Comparison of ENCODE assay signal across 19 cellular contexts in the genomic region with DNA sequence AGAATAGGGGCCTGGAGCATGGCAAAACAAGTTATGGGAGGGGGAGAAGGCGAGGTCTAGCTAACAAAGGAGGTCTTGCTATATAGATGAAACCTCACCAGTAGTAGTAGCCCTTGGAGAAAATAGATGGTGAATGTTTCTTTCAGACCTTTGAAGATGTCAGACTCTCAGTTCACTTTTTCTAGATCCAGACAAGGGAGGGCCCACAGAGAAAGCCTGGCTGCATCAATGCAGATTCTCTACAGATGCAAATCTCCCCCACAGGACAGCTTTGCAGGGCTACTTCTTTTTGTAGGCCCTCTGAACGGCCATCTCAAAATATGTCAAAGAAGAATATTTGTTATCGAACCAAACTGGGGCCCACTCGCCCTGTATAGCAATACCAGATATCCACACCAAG.
A peak's percentile ranks its signal among the peaks of the same experiment; 100 is the strongest.
DNase-seq lines count a peak whose midpoint lies in the region; ATAC-seq and TF ChIP-seq lines count a peak whose summit lies in the region.
"Had no signal": no experiment of that assay in that cellular context is flagged by ENCODE, and none has a peak within 500 bp of the region (broad histone marks: within the 10 kb centered on the region; RNA-seq: fewer than 3 reads in every experiment).

No MANE protein-coding gene starts in this region.

- TF ChIP-seq CTCF in heart left ventricle (IDR thresholded peaks at IDR 0.05) (no peak), neural progenitor cell (IDR thresholded peaks at IDR 0.05) (no peak)

- H3K27ac ChIP-seq in iPS-20b (ENCODE audit: low read length) (peak overlapping the region; percentile 90), heart left ventricle (no peak overlapping the region), neural progenitor cell (no peak overlapping the region)
- H3K27ac ChIP-seq: SJSA1 had no signal

- H3K4me3 ChIP-seq in iPS-20b (ENCODE audit: low read length) = no peak overlapping the region
- no peak overlapping the region for H3K4me3 ChIP-seq in heart left ventricle
- no peak overlapping the region for H3K4me3 ChIP-seq in neural progenitor cell
- H3K4me3 ChIP-seq: SJSA1 had no signal

- H3K9me3 Mint-ChIP-seq in neural progenitor cell = no peaks in the 10 kb centered on the region

- H3K9me3 ChIP-seq in iPS-20b (ENCODE audit: insufficient read depth, low read depth, low read length) = no peaks in the 10 kb centered on the region
- H3K9me3 ChIP-seq in heart left ventricle = no peaks in the 10 kb centered on the region
- H3K9me3 ChIP-seq in neural progenitor cell (ENCODE audit: low read depth) = no peaks in the 10 kb centered on the region
- H3K9me3 ChIP-seq: SJSA1 had no signal

- H3K9ac ChIP-seq in iPS-20b (ENCODE audit: low read depth, low read length) = peak overlapping the region; percentile 5; the same call in 1 of the 2 replicates
- no peak overlapping the region for H3K9ac ChIP-seq in neural progenitor cell

- intact Hi-C loops in heart left ventricle (cut with DNase I) (no loop called here), left ventricle myocardium superior (cut with micrococcal nuclease) (no loop called here)

- peaks cover 31% of the 10 kb centered on the region for H4K20me1 ChIP-seq in neural progenitor cell (ENCODE audit: low read depth)

- H3K4me1 ChIP-seq in iPS-20b (ENCODE audit: insufficient read depth, low read length) = peaks cover 18% of the 10 kb centered on the region
- no peaks in the 10 kb centered on the region for H3K4me1 ChIP-seq in heart left ventricle
- H3K4me1 ChIP-seq in neural progenitor cell = peaks cover 12% of the 10 kb centered on the region
- H3K4me1 ChIP-seq: SJSA1 had no signal

- TF ChIP-seq POLR2A in heart left ventricle (IDR thresholded peaks at IDR 0.05) = no peak

- H3K36me3 ChIP-seq in iPS-20b (ENCODE audit: insufficient read depth, low read depth, low read length) (no peaks in the 10 kb centered on the region), heart left ventricle (no peaks in the 10 kb centered on the region), neural progenitor cell (no peaks in the 10 kb centered on the region)
- H3K36me3 ChIP-seq: SJSA1 had no signal

- H3K27me3 ChIP-seq in iPS-20b (ENCODE audit: insufficient read depth, low read length) (no peaks in the 10 kb centered on the region), heart left ventricle (no peaks in the 10 kb centered on the region), neural progenitor cell (no peaks in the 10 kb centered on the region)
- H3K27me3 ChIP-seq: SJSA1 had no signal

- H3K27me3 Mint-ChIP-seq in neural progenitor cell (ENCODE audit: insufficient read depth, low read depth) = no peaks in the 10 kb centered on the region

- H3F3A ChIP-seq in neural progenitor cell (ENCODE audit: low read depth) = peaks cover 9% of the 10 kb centered on the region

- H3K4me3 Mint-ChIP-seq in neural progenitor cell = no peak overlapping the region

- no peak overlapping the region for H3K4me2 ChIP-seq in neural progenitor cell

- DNase-seq in heart left ventricle (no peak), NCI-H1417 (lab: John Stamatoyannopoulos, UW) (no peak), left ventricle myocardium superior (no peak), neural progenitor cell (ENCODE audit: low spot score) (no peak)
- DNase-seq: C1 segment of cervical spinal cord, DMS153, HCEC 1CT, Karpas-422, MM.1S, NCI-H1105 treated with DMSO at 0.1 percent for 48 hours, NCI-H2029 treated with DMSO at 0.1 percent for 48 hours, NCI-H524, RPMI8226, SW 1271 had no signal

- 74 to 83% (median 77%) methylated on average over 4 of the region's 4 CpGs for WGBS in heart left ventricle, 4 donors

- no peak overlapping the region for H3K27ac Mint-ChIP-seq in neural progenitor cell

- H3K79me2 ChIP-seq in neural progenitor cell (ENCODE audit: low read depth) = no peaks in the 10 kb centered on the region

- H3K36me3 Mint-ChIP-seq in neural progenitor cell = no peaks in the 10 kb centered on the region

- peak; percentile 75 for ATAC-seq in GM18519 (IDR thresholded peaks at IDR 0.05; ENCODE audit: low FRiP score, unreplicated experiment)
- peak; percentile 80 for ATAC-seq in GM21786 (IDR thresholded peaks at IDR 0.05; ENCODE audit: unreplicated experiment)
- ATAC-seq in HG03432 (IDR thresholded peaks at IDR 0.05; ENCODE audit: unreplicated experiment) = peak; percentile 62
- ATAC-seq in heart left ventricle = no peak
- ATAC-seq in left ventricle myocardium superior = no peak

- H2AFZ ChIP-seq in neural progenitor cell (replicated peaks) = no peak overlapping the region

- peaks cover 18% of the 10 kb centered on the region for H3K4me1 Mint-ChIP-seq in neural progenitor cell

Comparison
In these comparisons a context has a peak if more than half of its experiments do, and no peak if none do; other contexts are left out.
1. ATAC-seq: peak in GM18519 (single experiment), GM21786 (single experiment) and HG03432 (single experiment); none in heart left ventricle (0 of 4) and left ventricle myocardium superior (single experiment).